Comparison of ENCODE assay signal across 5 cellular contexts in the genomic region with DNA sequence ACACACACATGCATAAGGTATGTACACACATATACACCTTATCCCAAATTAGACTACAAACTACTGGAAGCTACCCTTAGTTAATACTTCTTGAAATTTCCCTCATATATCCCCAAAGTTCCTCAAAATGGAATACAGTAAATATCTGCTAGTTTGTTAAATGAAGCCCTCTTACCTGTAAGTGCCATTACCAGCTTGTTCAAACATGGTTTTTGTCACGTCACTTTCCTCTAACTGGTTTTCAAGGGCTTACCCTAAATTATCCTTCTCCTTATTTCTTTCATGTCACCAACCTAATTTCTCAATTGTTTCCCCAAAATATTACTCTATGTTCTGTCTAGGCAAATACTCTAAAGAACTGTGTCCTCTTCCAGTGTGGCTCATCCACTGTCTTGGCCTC.
"Had no signal": no experiment of that assay in that cellular context is flagged by ENCODE, and none has a peak within 500 bp of the region (broad histone marks: within the 10 kb centered on the region; RNA-seq: fewer than 3 reads in every experiment).

No MANE protein-coding gene starts in this region.

- H3K27ac ChIP-seq: GM23248, HL-60 had no signal

- DNase-seq: GM23248, H9, HCEC 1CT had no signal

- H3K4me3 ChIP-seq: GM23248 had no signal

- ATAC-seq: HepG2 had no signal
